Comparison of ENCODE assay signal across 1 cellular context in genomic region chr19:58386576-58387337, GRCh38.
TF ChIP-seq lines count a peak whose summit lies in the region.

TSS of gene RPS5 (plus strand) at chr19:58387269. CDS start at chr19:58388138, 869 bp downstream.

TF ChIP-seq in GM12878, 131 proteins besides CTCF, POLR2A, EP300 and RAD21 (continued from another document and continues in another):
- TF ChIP-seq BCL3 (IDR thresholded peaks at IDR 0.05; ENCODE audit: borderline replicate concordance, insufficient read depth, low read depth, low read length, poor library complexity, severe bottlenecking) (peak; percentile 46), NKRF (conservative IDR thresholded peaks at IDR 0.05) (peak; percentile 63), IKZF2 (IDR thresholded peaks at IDR 0.05) (no peak), CBX3 (IDR thresholded peaks at IDR 0.05; ENCODE audit: borderline replicate concordance, low read depth) (no peak), MYC (IDR thresholded peaks at IDR 0.05; ENCODE audit: insufficient read depth, insufficient read length, insufficient replicate concordance, low read length, severe bottlenecking) (peak; percentile 55), EGR1 (IDR thresholded peaks at IDR 0.05; ENCODE audit: borderline replicate concordance in 1 of 2, low read depth in 2 of 2, low read length in 2 of 2) (no peak), ZBTB40 (IDR thresholded peaks at IDR 0.05; ENCODE audit: borderline replicate concordance) (peak; percentile 96), CUX1 (IDR thresholded peaks at IDR 0.05; ENCODE audit: insufficient replicate concordance, low read depth, low read length) (no peak), E4F1 (IDR thresholded peaks at IDR 0.05; ENCODE audit: borderline replicate concordance, partially characterized antibody) (peak; percentile 53), POLR2AphosphoS5 (IDR thresholded peaks at IDR 0.05; ENCODE audit: low read length) (peak; percentile 99), KDM1A (IDR thresholded peaks at IDR 0.05; ENCODE audit: borderline replicate concordance) (no peak), SREBF1 (IDR thresholded peaks at IDR 0.05; ENCODE audit: low read length) (peak; percentile 84; the same call in 1 of the 2 replicates), ZBED1 (IDR thresholded peaks at IDR 0.05; ENCODE audit: borderline replicate concordance) (0 out of 2 replicates have a peak, but pooled peaks have one; percentile 35), PBX3 (IDR thresholded peaks at IDR 0.05; ENCODE audit: insufficient replicate concordance, low read depth, low read length) (no peak), HDGF (IDR thresholded peaks at IDR 0.05) (no peak; the same call in 1 of the 2 replicates), BRCA1 (IDR thresholded peaks at IDR 0.05; ENCODE audit: low read depth, low read length) (no peak), ZNF24 (IDR thresholded peaks at IDR 0.05) (no peak), PRDM15 (CRISPR knock-in tag; IDR thresholded peaks at IDR 0.05) (no peak), SMC3 (IDR thresholded peaks at IDR 0.05; ENCODE audit: borderline replicate concordance, low read length) (no peak), SMARCA5 (IDR thresholded peaks at IDR 0.05) (peak; percentile 93), TBL1XR1 (IDR thresholded peaks at IDR 0.05; ENCODE audit: low read depth, low read length) (no peak), CBFB (IDR thresholded peaks at IDR 0.05; ENCODE audit: low read depth) (peak; percentile 94), SKIL (IDR thresholded peaks at IDR 0.05; ENCODE audit: low read depth, poor library complexity, severe bottlenecking) (no peak), TAF1 (IDR thresholded peaks at IDR 0.05; ENCODE audit: borderline replicate concordance, low read depth, low read length) (peak; percentile 96), USF2 (IDR thresholded peaks at IDR 0.05; ENCODE audit: borderline replicate concordance, low read depth, low read length) (no peak; the same call in 1 of the 2 replicates), FOXK2 (IDR thresholded peaks at IDR 0.05) (no peak), IRF4 (IDR thresholded peaks at IDR 0.05; ENCODE audit: low read depth, low read length) (no peak), JUND (IDR thresholded peaks at IDR 0.05; ENCODE audit: low read depth, low read length) (no peak), PAX8 (IDR thresholded peaks at IDR 0.05) (no peak)
